In the genomic region with DNA sequence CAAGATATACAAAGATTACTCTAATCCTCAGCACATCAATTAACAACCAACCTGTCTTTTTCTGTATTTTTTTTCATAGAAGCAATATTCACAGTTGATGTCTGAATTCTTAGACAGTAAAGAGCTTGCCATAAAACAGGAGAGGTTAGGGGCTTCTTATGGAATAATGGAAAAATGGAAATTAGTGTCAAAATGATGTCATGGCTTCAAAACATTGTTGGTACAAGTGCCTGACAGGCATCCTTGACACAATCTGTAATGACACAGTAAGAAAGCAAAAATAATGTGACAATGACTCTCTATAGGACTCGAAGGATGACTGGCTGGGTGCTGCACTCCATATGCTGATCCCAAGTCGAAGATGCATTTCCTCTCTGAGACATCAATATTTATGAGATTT, we compare ENCODE assay signal across 8 cellular contexts.
"Had no signal": no experiment of that assay in that cellular context is flagged by ENCODE, and none has a peak within 500 bp of the region (broad histone marks: within the 10 kb centered on the region; RNA-seq: fewer than 3 reads in every experiment).

No MANE protein-coding gene starts in this region.

- H3K27ac ChIP-seq: GM23248 had no signal

- DNase-seq: GM23248, GOT3, H7, IMR-90, KG1 had no signal

- ATAC-seq: HCT116, K562 had no signal

- H2AFZ ChIP-seq: GM23248 had no signal

- H3K4me3 ChIP-seq: GM23248, HAP-1, K562 had no signal

- H3K9ac ChIP-seq: GM23248 had no signal

- H3K9me3 ChIP-seq: HAP-1 had no signal

- H3K36me3 ChIP-seq: HAP-1 had no signal
